13 cellular contexts compared by ENCODE assay signal in genomic region chr6:317452-318144, GRCh38. TPM values are rescaled to one million over a fixed set of nuclear protein-coding genes. Genes with fewer than 3 reads are reported as not detected.
A peak's percentile ranks its signal among the peaks of the same experiment; 100 is the strongest.
DNase-seq lines count a peak whose midpoint lies in the region; ATAC-seq, FAIRE-seq and TF ChIP-seq lines count a peak whose summit lies in the region.
"Had no signal": no experiment of that assay in that cellular context is flagged by ENCODE, and none has a peak within 500 bp of the region (broad histone marks: within the 10 kb centered on the region; RNA-seq: fewer than 3 reads in every experiment).

No MANE protein-coding gene starts in this region.

- peaks cover 89% of the 10 kb centered on the region for H3F3A ChIP-seq in MM.1S (ENCODE audit: insufficient read depth, low read length)

- TF ChIP-seq POLR2A in HepG2 (IDR thresholded peaks at IDR 0.05; ENCODE audit: insufficient read depth in 1 of 2, low read depth in 2 of 2, low read length in 2 of 2) (no peak), right lobe of liver (IDR thresholded peaks at IDR 0.05) (no peak)

- intact Hi-C loops in HepG2 (cut with micrococcal nuclease; ENCODE audit: unreplicated experiment) (no loop called here), right lobe of liver (cut with DNase I) (no loop called here)

- DNase-seq in HepG2 (ENCODE audit: low spot score) (no peak), right lobe of liver (no peak), MM.1S (no peak), anterior cingulate cortex (lab: John Stamatoyannopoulos, UW) (no peak), substantia nigra (lab: John Stamatoyannopoulos, UW) (no peak), SIG-M5 treated with dmso at 0.1 percent for 504 hours (lab: John Stamatoyannopoulos, UW; ENCODE audit: unreplicated experiment) (no peak)
- no peak for DNase-seq in stimulated activated CD4-positive, alpha-beta T cell treated with anti-CD3 and anti-CD28 coated beads, Interleukin-1b, Interleukin-23, amount 100 ng/mL, for 48 hours
- DNase-seq: activated CD8-positive, alpha-beta memory T cell treated with anti-CD3 and anti-CD28 coated beads, Interleukin-2, amount 50 U/mL, for 48 hours; T-helper 17 cell had no signal

- H3K4me1 ChIP-seq in HepG2 (ENCODE audit: insufficient read depth, low read length) (no peaks in the 10 kb centered on the region), right lobe of liver (peaks cover 0 to 19% (median 0%) of the 10 kb centered on the region in 4 donors), MM.1S (ENCODE audit: low read length) (peaks cover 99% of the 10 kb centered on the region)

- H3K9ac ChIP-seq in HepG2 (ENCODE audit: insufficient read depth, low read depth, low read length) (no peak overlapping the region), MM.1S (ENCODE audit: low read length) (peak overlapping the region; percentile 61)

- in situ Hi-C loops in HepG2 (cut with HindIII; ENCODE audit: extremely low pct_ligation_motif_present, low pct_unique_long_range_greater_than_20kb), result no loop called here

- 60% methylated on average over 18 of the region's 18 CpGs for WGBS in HepG2 (ENCODE audit: low lambda C conversion rate)
- WGBS in right lobe of liver (ENCODE audit: insufficient coverage, low coverage, low lambda C conversion rate, missing lambda C conversion rate), result 48% methylated on average over 17 of the region's 18 CpGs

- H4K20me1 ChIP-seq in HepG2 (ENCODE audit: insufficient read depth, low read length) (no peaks in the 10 kb centered on the region), MM.1S (ENCODE audit: insufficient read depth, low read length) (no peaks in the 10 kb centered on the region)

- H3K9me3 ChIP-seq in HepG2 (ENCODE audit: low read length), result no peaks in the 10 kb centered on the region
- no peaks in the 10 kb centered on the region for H3K9me3 ChIP-seq in right lobe of liver
- H3K9me3 ChIP-seq in MM.1S (replicated peaks; ENCODE audit: insufficient read depth, low read length), result no peaks in the 10 kb centered on the region
- H3K9me3 ChIP-seq: neutrophil, thoracic aorta had no signal

- POLR2A ChIA-PET in HepG2 (lab: Yijun Ruan, JAX), result no interaction called here

- no peak for TF ChIP-seq CTCF in HepG2 (CRISPR knock-in tag; IDR thresholded peaks at IDR 0.05)
- no peak for TF ChIP-seq CTCF in right lobe of liver (IDR thresholded peaks at IDR 0.05)
- TF ChIP-seq CTCF in MM.1S (IDR thresholded peaks at IDR 0.05; ENCODE audit: low read length), result no peak

- ATAC-seq in HepG2 (no peak), right lobe of liver (no peak), HG02610 (IDR thresholded peaks at IDR 0.05; ENCODE audit: unreplicated experiment) (peak; percentile 35)
- ATAC-seq: T-helper 17 cell had no signal

- H3K27ac ChIP-seq in HepG2 (ENCODE audit: extremely low read length, insufficient read depth, low read length), result no peak overlapping the region
- H3K27ac ChIP-seq in right lobe of liver, result no peak overlapping the region
- H3K27ac ChIP-seq in MM.1S (ENCODE audit: low read length), result peak overlapping the region; percentile 91
- H3K27ac ChIP-seq in substantia nigra (ENCODE audit: low read depth, low read length, poor library complexity, severe bottlenecking), result no peak overlapping the region
- H3K27ac ChIP-seq: neutrophil, thoracic aorta had no signal

- H3K9me2 ChIP-seq in MM.1S (replicated peaks; ENCODE audit: insufficient read depth, low read length), result no peaks in the 10 kb centered on the region

- CTCF ChIA-PET in HepG2 (lab: Yijun Ruan, JAX; ENCODE audit: low intra/inter-chr PET ratio, low total read pairs), result no interaction called here

- no peak overlapping the region for H3K4me2 ChIP-seq in HepG2 (ENCODE audit: low read depth, low read length)
- peak overlapping the region; percentile 86 for H3K4me2 ChIP-seq in MM.1S (ENCODE audit: low read depth, low read length)

- no peak for TF ChIP-seq EP300 in HepG2 (IDR thresholded peaks at IDR 0.05; ENCODE audit: low read depth in 2 of 2, low read length in 2 of 2)
- TF ChIP-seq EP300 in HepG2 (CRISPR knock-in tag; IDR thresholded peaks at IDR 0.05; ENCODE audit: borderline replicate concordance), result no peak

- H2AFZ ChIP-seq in HepG2 (ENCODE audit: low read length) (no peak overlapping the region), MM.1S (ENCODE audit: low read length) (0 out of 2 replicates have a peak overlapping the region, but pooled peaks have one; percentile 0)

- TF ChIP-seq RAD21 in HepG2 (CRISPR knock-in tag; IDR thresholded peaks at IDR 0.05), result no peak

- BruUV-seq in HepG2 (replicated peaks; lab: Mats Ljungman, UMichigan), result no TSS peak

- FAIRE-seq in HepG2 (lab: Jason Lieb, UNC), result no peak
- FAIRE-seq: keratinocyte had no signal

- H3K27me3 ChIP-seq in HepG2 (ENCODE audit: control insufficient read depth in 1 of 2, insufficient read depth in 2 of 2, low read length in 2 of 2) (no peaks in the 10 kb centered on the region; a peak in 3 of 5 replicates), right lobe of liver (no peaks in the 10 kb centered on the region), MM.1S (replicated peaks; ENCODE audit: insufficient read depth, low read length) (no peaks in the 10 kb centered on the region)
- H3K27me3 ChIP-seq: neutrophil had no signal

- H3K36me3 ChIP-seq in HepG2 (replicated peaks in 1 of 2; ENCODE audit: control insufficient read depth in 1 of 2, insufficient read depth in 2 of 2, low read length in 2 of 2) (0 out of 5 replicates have a peak, but pooled peaks cover 2 to 3% of the 10 kb centered on the region in 2 experiments), right lobe of liver (no peaks in the 10 kb centered on the region), MM.1S (replicated peaks; ENCODE audit: insufficient read depth, low read length) (no peaks in the 10 kb centered on the region; the same call in 1 of the 2 replicates)
- H3K36me3 ChIP-seq: thoracic aorta had no signal

- H3K4me3 ChIP-seq in HepG2 (replicated peaks in 1 of 3; ENCODE audit: insufficient read depth in 1 of 3, low read depth in 2 of 3, low read length in 3 of 3) (no peak overlapping the region), right lobe of liver (no peak overlapping the region), MM.1S (ENCODE audit: low read length) (no peak overlapping the region)
- H3K4me3 ChIP-seq: thoracic aorta had no signal

- H3K79me2 ChIP-seq in HepG2 (ENCODE audit: insufficient read depth, low read length), result no peaks in the 10 kb centered on the region
- H3K79me2 ChIP-seq in MM.1S (ENCODE audit: low read length), result peaks cover 84% of the 10 kb centered on the region

TF ChIP-seq in HepG2, 621 proteins besides CTCF, POLR2A, EP300 and RAD21:
- TF ChIP-seq SKIL (CRISPR knock-in tag; IDR thresholded peaks at IDR 0.05; ENCODE audit: borderline replicate concordance) (0 out of 2 replicates have a peak, but pooled peaks have one; percentile 16), ZNF513 (CRISPR knock-in tag; conservative IDR thresholded peaks at IDR 0.05) (no peak), RCOR2 (CRISPR knock-in tag; IDR thresholded peaks at IDR 0.05) (no peak)

RNA-seq across cellular contexts. Expression of gene DUSP22, which starts 25.3 kb away (rescaled TPM):
- total RNA-seq in HepG2 (2016; rRNA removed; fragmentation: Illumina TruSeq; extraction: Trizol) (29.1 and 32.8 TPM in 2 replicates), right lobe of liver (10 to 100 TPM; 20.6 to 24.8 (median 21.3) TPM)
- 22.6 TPM in 2 replicates for total RNA-seq in HepG2 (2016; cell fraction: cytosol; rRNA removed; fragmentation: Illumina TruSeq; extraction: Trizol; ENCODE audit: low read depth)
- 25.5 and 31.6 TPM in 2 replicates for total RNA-seq in HepG2 (2016; cell fraction: insoluble cytoplasmic fraction; rRNA removed; fragmentation: Illumina TruSeq; extraction: Trizol)
- 56.6 and 61.9 TPM in 2 replicates for total RNA-seq in HepG2 (2016; cell fraction: membrane; rRNA removed; fragmentation: Illumina TruSeq; extraction: Trizol)
- total RNA-seq in HepG2 (2016; cell fraction: nucleus; rRNA removed; fragmentation: Illumina TruSeq; extraction: Trizol), result 32.2 and 39.4 TPM in 2 replicates
- 20.2 and 22.5 TPM in 2 replicates for polyA plus RNA-seq in HepG2 (2011; rRNA removed)
- polyA plus RNA-seq in HepG2 (2011; cell fraction: cytosol; rRNA removed), result 21.7 and 22.6 TPM in 2 replicates
- polyA plus RNA-seq in HepG2 (2011; cell fraction: nucleus; rRNA removed), result 114 and 123 TPM in 2 replicates
- polyA plus RNA-seq in HepG2 (2012), result 26.8 and 53.2 TPM in 2 replicates
- polyA plus RNA-seq in HepG2 (2016; cell fraction: cytosol; fragmentation: Illumina TruSeq; extraction: Trizol; ENCODE audit: low read depth), result 30.2 and 39.2 TPM in 2 replicates
- polyA plus RNA-seq in HepG2 (2016; cell fraction: insoluble cytoplasmic fraction; fragmentation: Illumina TruSeq; extraction: Trizol; ENCODE audit: low read depth), result 30.2 and 36.3 TPM in 2 replicates
- polyA plus RNA-seq in HepG2 (2016; cell fraction: membrane; fragmentation: Illumina TruSeq; extraction: Trizol; ENCODE audit: low read depth), result 58.4 and 62.7 TPM in 2 replicates
- 46.9 and 51.1 TPM in 2 replicates for polyA plus RNA-seq in HepG2 (2016; cell fraction: nucleus; fragmentation: Illumina TruSeq; extraction: Trizol; ENCODE audit: insufficient read depth, low read depth)
- polyA minus RNA-seq in HepG2 (2011; rRNA and poly(A)+ RNA removed; ENCODE audit: low replicate concordance), result 5.3 and 29.0 TPM in 2 replicates
- polyA minus RNA-seq in HepG2 (2011; cell fraction: cytosol; rRNA and poly(A)+ RNA removed), result 5.7 and 8.6 TPM in 2 replicates
- 42.6 and 44.8 TPM in 2 replicates for polyA minus RNA-seq in HepG2 (2011; cell fraction: nucleus; rRNA and poly(A)+ RNA removed)
